ENCODE assay signal across 8 cellular contexts in the genomic region with DNA sequence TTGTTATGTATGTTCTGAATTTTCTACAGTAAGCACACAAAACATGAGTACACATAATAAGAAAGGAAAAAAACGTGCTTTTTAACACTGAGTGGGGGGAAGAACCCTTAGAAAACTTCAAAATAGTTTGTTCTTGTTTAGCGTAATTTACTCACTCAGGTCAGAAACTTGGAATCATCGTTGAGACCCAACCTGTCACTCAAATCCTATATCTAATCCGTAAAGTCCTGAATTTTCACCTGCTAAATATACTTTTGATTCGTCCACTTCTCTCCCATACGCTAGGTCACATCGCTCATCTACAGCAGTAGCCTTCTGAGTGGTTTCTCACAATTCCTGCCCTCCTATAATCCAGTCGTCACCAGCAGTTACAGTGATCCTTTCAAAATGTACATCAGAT. TPM values are rescaled to one million over a fixed set of nuclear protein-coding genes. Genes with fewer than 3 reads are reported as not detected.
A peak's percentile ranks its signal among the peaks of the same experiment; 100 is the strongest.
DNase-seq lines count a peak whose midpoint lies in the region; ATAC-seq and TF ChIP-seq lines count a peak whose summit lies in the region.

No MANE protein-coding gene starts in this region.

- H3K27ac ChIP-seq in SK-N-MC: no peak overlapping the region

- H3K4me3 ChIP-seq in SK-N-MC (peak overlapping the region; percentile 98), fibroblast of villous mesenchyme (ENCODE audit: low read depth, low read length) (peak overlapping the region; percentile 85), skeletal muscle satellite cell (ENCODE audit: low read length) (peak overlapping the region; percentile 86)

- peak overlapping the region; percentile 92 for H3K4me2 ChIP-seq in skeletal muscle satellite cell (ENCODE audit: low read length)

- H3K36me3 ChIP-seq in SK-N-MC (ENCODE audit: insufficient read depth, low read length): peaks cover 29% of the 10 kb centered on the region
- H3K36me3 ChIP-seq in skeletal muscle satellite cell (ENCODE audit: insufficient read depth, low read length): peaks cover 17% of the 10 kb centered on the region

- peak; percentile 1 for ATAC-seq in GM18909 (IDR thresholded peaks at IDR 0.05; ENCODE audit: poor library complexity, unreplicated experiment)
- no peak for ATAC-seq in HG03039 (IDR thresholded peaks at IDR 0.05; ENCODE audit: unreplicated experiment)
- ATAC-seq in GM19467 (IDR thresholded peaks at IDR 0.05; ENCODE audit: unreplicated experiment): no peak

- H3K9me3 ChIP-seq in SK-N-MC (ENCODE audit: low read depth, low read length) (no peaks in the 10 kb centered on the region), skeletal muscle satellite cell (replicated peaks; ENCODE audit: low read length) (no peaks in the 10 kb centered on the region)

- no peaks in the 10 kb centered on the region for H3K27me3 ChIP-seq in skeletal muscle satellite cell (ENCODE audit: control insufficient read depth, insufficient read depth, low read length)

- H3K4me1 ChIP-seq in skeletal muscle satellite cell (ENCODE audit: control insufficient read depth, insufficient read depth, low read length): peaks cover 13% of the 10 kb centered on the region

- DNase-seq in SK-N-MC (ENCODE audit: low read depth, low spot score) (no peak), fibroblast of villous mesenchyme (ENCODE audit: low read depth) (no peak), EL (no peak)
- DNase-seq in activated CD8-positive, alpha-beta memory T cell treated with anti-CD3 and anti-CD28 coated beads, Interleukin-2, amount 50 U/mL, for 4 hours: no peak

- peak overlapping the region; percentile 99 for H3K9ac ChIP-seq in SK-N-MC (ENCODE audit: insufficient read length)
- H3K9ac ChIP-seq in skeletal muscle satellite cell (ENCODE audit: low read depth, low read length): peak overlapping the region; percentile 85

- TF ChIP-seq CTCF in fibroblast of villous mesenchyme (IDR thresholded peaks at IDR 0.05; ENCODE audit: insufficient read depth, low read depth, low read length): no peak

RNA-seq across cellular contexts. Expression of gene TPRKB, which starts 0.8 kb away (rescaled TPM):
- total RNA-seq in fibroblast of villous mesenchyme: 20.6 and 22.9 TPM in 2 replicates
- 40.8 and 53.3 TPM in 2 replicates for total RNA-seq in skeletal muscle satellite cell (2012; rRNA removed)

RNA-seq across cellular contexts. Expression of gene DUSP11, which starts 43.5 kb away (rescaled TPM):
- 31.2 and 38.4 TPM in 2 replicates for total RNA-seq in fibroblast of villous mesenchyme
- 31.2 and 33.7 TPM in 2 replicates for total RNA-seq in skeletal muscle satellite cell (2012; rRNA removed)

RNA-seq across cellular contexts. Expression of gene C2orf78, which starts 47.6 kb away (rescaled TPM):
- not detected in 2 replicates for total RNA-seq in fibroblast of villous mesenchyme
- not detected in 2 replicates for total RNA-seq in skeletal muscle satellite cell (2012; rRNA removed)
